Comparison of ENCODE assay signal across 8 cellular contexts in genomic region chr4:39637572-39638357, GRCh38. TPM values are rescaled to one million over a fixed set of nuclear protein-coding genes. Genes with fewer than 3 reads are reported as not detected.
DNase-seq lines count a peak whose midpoint lies in the region; ATAC-seq, FAIRE-seq and TF ChIP-seq lines count a peak whose summit lies in the region.

No MANE protein-coding gene starts in this region.

- no peaks in the 10 kb centered on the region for H3K9me3 ChIP-seq in HCT116 (ENCODE audit: control insufficient read depth in 1 of 2, insufficient read depth in 1 of 2, low read depth in 1 of 2, low read length in 2 of 2)

- peak; percentile 28 for ATAC-seq in HCT116
- peak; percentile 35 to 57 (median 46) for ATAC-seq in natural killer cell
- no peak for ATAC-seq in HG03457 (IDR thresholded peaks at IDR 0.05; ENCODE audit: unreplicated experiment)

- H3K4me3 ChIP-seq in HCT116 (replicated peaks in 1 of 2; ENCODE audit: low read depth in 1 of 2, low read length in 2 of 2) (peak overlapping the region; percentile 90 to 91), fibroblast of the aortic adventitia (ENCODE audit: low read depth, low read length) (peak overlapping the region; percentile 90)

- H3K36me3 ChIP-seq in HCT116 (ENCODE audit: control insufficient read depth in 1 of 2, insufficient read depth in 2 of 2, low read length in 2 of 2): no peaks in the 10 kb centered on the region

- H3K27ac ChIP-seq in HCT116 (ENCODE audit: low read depth, low read length): peak overlapping the region; percentile 72

- H3K9me2 ChIP-seq in HCT116 (ENCODE audit: insufficient read depth): no peaks in the 10 kb centered on the region

- no peaks in the 10 kb centered on the region for H3K27me3 ChIP-seq in HCT116 (ENCODE audit: insufficient read depth, low read length)

- no peaks in the 10 kb centered on the region for H4K20me1 ChIP-seq in HCT116 (ENCODE audit: insufficient read depth)

- H2AFZ ChIP-seq in HCT116 (ENCODE audit: low read depth, low read length, poor library complexity, severe bottlenecking): peak overlapping the region; percentile 79

- H3K4me2 ChIP-seq in HCT116 (ENCODE audit: low read length): peak overlapping the region; percentile 94

- peak; percentile 46 for DNase-seq in GM03348 (ENCODE audit: low spot score)
- DNase-seq in HCT116 (ENCODE audit: low read depth, low spot score): peak; percentile 21
- DNase-seq in NCI-H2196 treated with DMSO at 0.1 percent for 48 hours (lab: John Stamatoyannopoulos, UW; ENCODE audit: unreplicated experiment): peak; percentile 23
- DNase-seq in activated T-cell treated with anti-CD3 and anti-CD28 coated beads, Interleukin-2, amount 50 U/mL, for 48 hours: peak; percentile 44 to 45
- peak; percentile 70 for DNase-seq in fibroblast of the aortic adventitia (ENCODE audit: low read depth)
- DNase-seq in natural killer cell: peak; percentile 35
- DNase-seq in urothelium cell line (ENCODE audit: low spot score): peak; percentile 71

- no peaks in the 10 kb centered on the region for H3K27me3 Mint-ChIP-seq in natural killer cell (ENCODE audit: low read depth in 2 of 2)

- CTCF ChIA-PET in HCT116 (lab: Charles Lee): interaction anchor here (1.0 to 2.1 kb wide), 2 partner anchors 60 to 168 kb away, joined by 3 to 7 read pairs; no protein-coding TSS in a partner anchor

- TSS peak; percentile 59 for BruUV-seq in HCT116 (replicated peaks; lab: Mats Ljungman, UMichigan)

- 0 out of 2 replicates have a peak, but pooled peaks have one; percentile 10 for TF ChIP-seq RAD21 in HCT116 (IDR thresholded peaks at IDR 0.05; ENCODE audit: low read depth)

- POLR2A ChIA-PET in HCT116 (lab: Charles Lee): interaction anchor here (0.6 to 2.5 kb wide), 14 partner anchors 8 to 396 kb away, joined by 3 to 12 read pairs (median 4); partner anchors contain the start of genes RFC1 and UGDH

- H3K4me1 Mint-ChIP-seq in natural killer cell: peaks cover 39 to 48% of the 10 kb centered on the region in 2 donors

- peak overlapping the region; percentile 94 for H3K4me3 Mint-ChIP-seq in natural killer cell

- peaks cover 16 to 28% of the 10 kb centered on the region in 2 experiments for H3K4me1 ChIP-seq in HCT116 (ENCODE audit: control insufficient read depth in 1 of 2, insufficient read depth in 2 of 2, low read length in 2 of 2)

- FAIRE-seq in urothelium cell line (lab: Jason Lieb, UNC): peak; percentile 30

- RAD21 ChIA-PET in HCT116 (lab: Charles Lee; ENCODE audit: low non-redundant PET in 1 of 2, low total read pairs in 2 of 2, uncharacterized antibody in 2 of 2, unreplicated experiment in 2 of 2): interaction anchor here in 1 of 2 experiments (1.3 kb wide), 1 partner anchor 110 kb away, joined by 3 read pairs; the partner anchor contains the start of gene UGDH

- H3K36me3 Mint-ChIP-seq in natural killer cell: no peaks in the 10 kb centered on the region

- intact Hi-C loops in HCT116 (cut with micrococcal nuclease): loop anchor here (2.0 to 5.0 kb wide), 3 partner anchors 111 to 340 kb away; partner anchors contain the start of genes PDS5A and UGDH
- intact Hi-C loops in natural killer cell (cut with micrococcal nuclease): loop anchor here (2.0 to 5.0 kb wide), 4 partner anchors 60 to 560 kb away; partner anchors contain the start of genes LIAS, PDS5A, RHOH and RPL9

- H3K79me2 ChIP-seq in HCT116 (ENCODE audit: insufficient read depth, low read length): no peaks in the 10 kb centered on the region; the same call in none of the 2 replicates

- peak overlapping the region; percentile 94 for H3K27ac Mint-ChIP-seq in natural killer cell

- peak overlapping the region; percentile 85 for H3K9ac ChIP-seq in HCT116 (ENCODE audit: low read length)

- TF ChIP-seq POLR2A in HCT116 (IDR thresholded peaks at IDR 0.05; ENCODE audit: borderline replicate concordance, extremely low read depth, insufficient read depth, insufficient read length): no peak

- TF ChIP-seq CTCF in HCT116 (IDR thresholded peaks at IDR 0.05 in 2 of 3, conservative IDR thresholded peaks at IDR 0.05 in 1 of 3; ENCODE audit: borderline replicate concordance in 1 of 3, insufficient read depth in 1 of 3, low read depth in 2 of 3, low read length in 2 of 3) (no peak), fibroblast of the aortic adventitia (IDR thresholded peaks at IDR 0.05; ENCODE audit: insufficient read depth, low read length) (no peak), natural killer cell (IDR thresholded peaks at IDR 0.05) (no peak)

- no peaks in the 10 kb centered on the region for H3K9me3 Mint-ChIP-seq in natural killer cell

TF ChIP-seq in HCT116, 20 proteins besides CTCF, POLR2A, EP300 and RAD21:
- 0 out of 2 replicates have a peak, but pooled peaks have one; percentile 12 for TF ChIP-seq SIN3A (IDR thresholded peaks at IDR 0.05; ENCODE audit: low read depth)
- no peak for TF ChIP-seq TCF7L2 (IDR thresholded peaks at IDR 0.05; ENCODE audit: borderline replicate concordance, extremely low read depth, insufficient read depth, insufficient read length)
- TF ChIP-seq FOSL1 (IDR thresholded peaks at IDR 0.05; ENCODE audit: low read depth): no peak

RNA-seq across cellular contexts. Expression of gene SMIM14, which starts 0.9 kb away (rescaled TPM):
- 21.6 TPM for total RNA-seq in HCT116 (2021; ENCODE audit: unreplicated experiment)
- polyA plus RNA-seq in HCT116 (2012): 18.3 and 25.3 TPM in 2 replicates
- 121 and 122 TPM in 2 replicates for total RNA-seq in fibroblast of the aortic adventitia (ENCODE audit: low replicate concordance)
- total RNA-seq in natural killer cell: 10 to 100 TPM; 12.6 to 21.8 (median 15.2) TPM

Comparison
In these comparisons a context has a peak if more than half of its experiments do, and no peak if none do; other contexts are left out.
1. DNase-seq: peak in every context shown above with its lines; median percentile 71 in urothelium cell line; 70 in fibroblast of the aortic adventitia; 46 in GM03348; 44 in activated T-cell treated with anti-CD3 and anti-CD28 coated beads, Interleukin-2, amount 50 U/mL, for 48 hours; 35 in natural killer cell; 23 in NCI-H2196 treated with DMSO at 0.1 percent for 48 hours; 21 in HCT116.